1 cellular context compared by ENCODE assay signal in the genomic region with DNA sequence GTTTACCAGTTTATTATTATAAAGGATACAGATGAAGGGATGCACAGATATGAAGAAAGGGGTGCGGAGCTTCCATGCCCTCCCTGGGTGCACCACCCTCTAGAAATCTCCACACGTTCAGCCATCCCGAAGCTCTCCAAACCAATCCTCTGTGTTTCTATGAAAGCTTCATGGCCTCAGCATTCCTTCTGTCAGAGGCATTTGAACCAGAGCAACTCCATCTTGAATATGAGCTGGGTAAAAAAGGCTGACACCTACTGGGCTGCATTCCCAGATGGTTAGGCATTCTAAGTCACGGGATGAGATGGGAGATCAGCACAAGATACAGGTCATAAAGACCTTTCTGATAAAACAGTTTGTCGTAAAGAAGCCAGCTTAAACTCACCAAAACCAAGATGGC.
A peak's percentile ranks its signal among the peaks of the same experiment; 100 is the strongest.
TF ChIP-seq lines count a peak whose summit lies in the region.

No MANE protein-coding gene starts in this region.

TF ChIP-seq in K562, 482 proteins besides CTCF, POLR2A, EP300 and RAD21 (continued from another document and continues in another):
- TF ChIP-seq, protein P1, sequence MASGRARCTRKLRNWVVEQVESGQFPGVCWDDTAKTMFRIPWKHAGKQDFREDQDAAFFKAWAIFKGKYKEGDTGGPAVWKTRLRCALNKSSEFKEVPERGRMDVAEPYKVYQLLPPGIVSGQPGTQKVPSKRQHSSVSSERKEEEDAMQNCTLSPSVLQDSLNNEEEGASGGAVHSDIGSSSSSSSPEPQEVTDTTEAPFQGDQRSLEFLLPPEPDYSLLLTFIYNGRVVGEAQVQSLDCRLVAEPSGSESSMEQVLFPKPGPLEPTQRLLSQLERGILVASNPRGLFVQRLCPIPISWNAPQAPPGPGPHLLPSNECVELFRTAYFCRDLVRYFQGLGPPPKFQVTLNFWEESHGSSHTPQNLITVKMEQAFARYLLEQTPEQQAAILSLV (tag; IDR thresholded peaks at IDR 0.05), result peak; percentile 88
- TF ChIP-seq, protein P2, sequence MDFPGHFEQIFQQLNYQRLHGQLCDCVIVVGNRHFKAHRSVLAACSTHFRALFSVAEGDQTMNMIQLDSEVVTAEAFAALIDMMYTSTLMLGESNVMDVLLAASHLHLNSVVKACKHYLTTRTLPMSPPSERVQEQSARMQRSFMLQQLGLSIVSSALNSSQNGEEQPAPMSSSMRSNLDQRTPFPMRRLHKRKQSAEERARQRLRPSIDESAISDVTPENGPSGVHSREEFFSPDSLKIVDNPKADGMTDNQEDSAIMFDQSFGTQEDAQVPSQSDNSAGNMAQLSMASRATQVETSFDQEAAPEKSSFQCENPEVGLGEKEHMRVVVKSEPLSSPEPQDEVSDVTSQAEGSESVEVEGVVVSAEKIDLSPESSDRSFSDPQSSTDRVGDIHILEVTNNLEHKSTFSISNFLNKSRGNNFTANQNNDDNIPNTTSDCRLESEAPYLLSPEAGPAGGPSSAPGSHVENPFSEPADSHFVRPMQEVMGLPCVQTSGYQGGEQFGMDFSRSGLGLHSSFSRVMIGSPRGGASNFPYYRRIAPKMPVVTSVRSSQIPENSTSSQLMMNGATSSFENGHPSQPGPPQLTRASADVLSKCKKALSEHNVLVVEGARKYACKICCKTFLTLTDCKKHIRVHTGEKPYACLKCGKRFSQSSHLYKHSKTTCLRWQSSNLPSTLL (IDR thresholded peaks at IDR 0.05), result no peak
- TF ChIP-seq ZNF3 (CRISPR knock-in tag; IDR thresholded peaks at IDR 0.05) (no peak), FOXJ2 (tag; IDR thresholded peaks at IDR 0.05) (no peak), ZZZ3 (IDR thresholded peaks at IDR 0.05) (no peak), NFATC3 (IDR thresholded peaks at IDR 0.05) (no peak), NCOA4 (IDR thresholded peaks at IDR 0.05; ENCODE audit: partially characterized antibody) (no peak), ZNF445 (CRISPR knock-in tag; IDR thresholded peaks at IDR 0.05; ENCODE audit: low read depth) (peak; percentile 21; the same call in 1 of the 2 replicates), FOXA1 (IDR thresholded peaks at IDR 0.05; ENCODE audit: borderline replicate concordance) (no peak), CC2D1A (IDR thresholded peaks at IDR 0.05) (no peak), SRSF7 (optimal IDR thresholded peaks at IDR 0.05; ENCODE audit: low read depth, low read length) (no peak), HSF4 (CRISPR knock-in tag; IDR thresholded peaks at IDR 0.05; ENCODE audit: borderline replicate concordance) (peak; percentile 88; the same call in 1 of the 2 replicates), JUND (IDR thresholded peaks at IDR 0.05; ENCODE audit: borderline replicate concordance, low read depth, low read length) (no peak), JUND (tag; IDR thresholded peaks at IDR 0.05; ENCODE audit: borderline replicate concordance, low read depth, low read length) (no peak), TAF7 (tag; IDR thresholded peaks at IDR 0.05) (peak; percentile 84), CBX8 (IDR thresholded peaks at IDR 0.05; ENCODE audit: borderline replicate concordance, extremely low read depth, low read depth, low read length, poor library complexity, severe bottlenecking) (no peak), ZNF76 (CRISPR knock-in tag; IDR thresholded peaks at IDR 0.05; ENCODE audit: borderline replicate concordance) (peak; percentile 92), KLF6 (CRISPR knock-in tag; IDR thresholded peaks at IDR 0.05; ENCODE audit: borderline replicate concordance) (peak; percentile 97), ELF1 (tag; IDR thresholded peaks at IDR 0.05) (no peak), CHD2 (IDR thresholded peaks at IDR 0.05; ENCODE audit: low read depth, low read length) (no peak), ZNF384 (IDR thresholded peaks at IDR 0.05; ENCODE audit: low read depth, low read length) (no peak), ZKSCAN3 (CRISPR knock-in tag; IDR thresholded peaks at IDR 0.05) (0 out of 2 replicates have a peak, but pooled peaks have one; percentile 35), MCM5 (IDR thresholded peaks at IDR 0.05; ENCODE audit: low read depth) (no peak), ZNF589 (CRISPR knock-in tag; IDR thresholded peaks at IDR 0.05; ENCODE audit: low read depth) (peak; percentile 93), TEAD4 (IDR thresholded peaks at IDR 0.05; ENCODE audit: low read length) (no peak), TEAD4 (CRISPR knock-in tag; IDR thresholded peaks at IDR 0.05; ENCODE audit: borderline replicate concordance) (no peak), ZNF583 (CRISPR knock-in tag; IDR thresholded peaks at IDR 0.05) (peak; percentile 96), ZFPM2 (CRISPR knock-in tag; IDR thresholded peaks at IDR 0.05) (0 out of 2 replicates have a peak, but pooled peaks have one; percentile 45), MAFK (IDR thresholded peaks at IDR 0.05; ENCODE audit: low read length) (no peak), NRF1 (conservative IDR thresholded peaks at IDR 0.05 in 1 of 2, IDR thresholded peaks at IDR 0.05 in 1 of 2) (no peak), CBX2 (IDR thresholded peaks at IDR 0.05; ENCODE audit: insufficient read depth, low read length, poor library complexity, severe bottlenecking) (no peak), TARDBP (IDR thresholded peaks at IDR 0.05) (no peak), CHD1 (IDR thresholded peaks at IDR 0.05; ENCODE audit: low read length) (no peak), ZNF165 (CRISPR knock-in tag; IDR thresholded peaks at IDR 0.05; ENCODE audit: borderline replicate concordance) (peak; percentile 82; the same call in 1 of the 2 replicates), CEBPB (tag; IDR thresholded peaks at IDR 0.05) (no peak), NFIC (IDR thresholded peaks at IDR 0.05) (no peak), SOX6 (IDR thresholded peaks at IDR 0.05) (no peak), HNRNPH1 (optimal IDR thresholded peaks at IDR 0.05; ENCODE audit: low read depth, low read length) (no peak), ZBTB17 (CRISPR knock-in tag; IDR thresholded peaks at IDR 0.05) (peak; percentile 90), TEAD1 (CRISPR knock-in tag; IDR thresholded peaks at IDR 0.05) (peak in 1 of 2 experiments; percentile 95; a peak in 2 of 4 replicates), GTF2A2 (tag; IDR thresholded peaks at IDR 0.05) (peak; percentile 85), RBM15 (IDR thresholded peaks at IDR 0.05; ENCODE audit: insufficient read depth, low read length) (no peak), RBM14 (IDR thresholded peaks at IDR 0.05; ENCODE audit: borderline replicate concordance, insufficient read depth, low read depth, low read length) (no peak), HIVEP1 (CRISPR knock-in tag; IDR thresholded peaks at IDR 0.05) (peak; percentile 95), ETV6 (IDR thresholded peaks at IDR 0.05; ENCODE audit: borderline replicate concordance in 1 of 2, low read depth in 2 of 2, low read length in 1 of 2) (no peak), ETV6 (CRISPR knock-in tag; IDR thresholded peaks at IDR 0.05; ENCODE audit: borderline replicate concordance) (no peak)
- TF ChIP-seq, protein P3, sequence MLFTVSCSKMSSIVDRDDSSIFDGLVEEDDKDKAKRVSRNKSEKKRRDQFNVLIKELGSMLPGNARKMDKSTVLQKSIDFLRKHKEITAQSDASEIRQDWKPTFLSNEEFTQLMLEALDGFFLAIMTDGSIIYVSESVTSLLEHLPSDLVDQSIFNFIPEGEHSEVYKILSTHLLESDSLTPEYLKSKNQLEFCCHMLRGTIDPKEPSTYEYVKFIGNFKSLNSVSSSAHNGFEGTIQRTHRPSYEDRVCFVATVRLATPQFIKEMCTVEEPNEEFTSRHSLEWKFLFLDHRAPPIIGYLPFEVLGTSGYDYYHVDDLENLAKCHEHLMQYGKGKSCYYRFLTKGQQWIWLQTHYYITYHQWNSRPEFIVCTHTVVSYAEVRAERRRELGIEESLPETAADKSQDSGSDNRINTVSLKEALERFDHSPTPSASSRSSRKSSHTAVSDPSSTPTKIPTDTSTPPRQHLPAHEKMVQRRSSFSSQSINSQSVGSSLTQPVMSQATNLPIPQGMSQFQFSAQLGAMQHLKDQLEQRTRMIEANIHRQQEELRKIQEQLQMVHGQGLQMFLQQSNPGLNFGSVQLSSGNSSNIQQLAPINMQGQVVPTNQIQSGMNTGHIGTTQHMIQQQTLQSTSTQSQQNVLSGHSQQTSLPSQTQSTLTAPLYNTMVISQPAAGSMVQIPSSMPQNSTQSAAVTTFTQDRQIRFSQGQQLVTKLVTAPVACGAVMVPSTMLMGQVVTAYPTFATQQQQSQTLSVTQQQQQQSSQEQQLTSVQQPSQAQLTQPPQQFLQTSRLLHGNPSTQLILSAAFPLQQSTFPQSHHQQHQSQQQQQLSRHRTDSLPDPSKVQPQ (CRISPR knock-in tag; IDR thresholded peaks at IDR 0.05; ENCODE audit: borderline replicate concordance), result peak; percentile 64; the same call in 1 of the 2 replicates
- TF ChIP-seq, protein P4, sequence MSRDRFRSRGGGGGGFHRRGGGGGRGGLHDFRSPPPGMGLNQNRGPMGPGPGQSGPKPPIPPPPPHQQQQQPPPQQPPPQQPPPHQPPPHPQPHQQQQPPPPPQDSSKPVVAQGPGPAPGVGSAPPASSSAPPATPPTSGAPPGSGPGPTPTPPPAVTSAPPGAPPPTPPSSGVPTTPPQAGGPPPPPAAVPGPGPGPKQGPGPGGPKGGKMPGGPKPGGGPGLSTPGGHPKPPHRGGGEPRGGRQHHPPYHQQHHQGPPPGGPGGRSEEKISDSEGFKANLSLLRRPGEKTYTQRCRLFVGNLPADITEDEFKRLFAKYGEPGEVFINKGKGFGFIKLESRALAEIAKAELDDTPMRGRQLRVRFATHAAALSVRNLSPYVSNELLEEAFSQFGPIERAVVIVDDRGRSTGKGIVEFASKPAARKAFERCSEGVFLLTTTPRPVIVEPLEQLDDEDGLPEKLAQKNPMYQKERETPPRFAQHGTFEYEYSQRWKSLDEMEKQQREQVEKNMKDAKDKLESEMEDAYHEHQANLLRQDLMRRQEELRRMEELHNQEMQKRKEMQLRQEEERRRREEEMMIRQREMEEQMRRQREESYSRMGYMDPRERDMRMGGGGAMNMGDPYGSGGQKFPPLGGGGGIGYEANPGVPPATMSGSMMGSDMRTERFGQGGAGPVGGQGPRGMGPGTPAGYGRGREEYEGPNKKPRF (IDR thresholded peaks at IDR 0.05; ENCODE audit: low read depth, low read length), result no peak
- TF ChIP-seq, protein P5, sequence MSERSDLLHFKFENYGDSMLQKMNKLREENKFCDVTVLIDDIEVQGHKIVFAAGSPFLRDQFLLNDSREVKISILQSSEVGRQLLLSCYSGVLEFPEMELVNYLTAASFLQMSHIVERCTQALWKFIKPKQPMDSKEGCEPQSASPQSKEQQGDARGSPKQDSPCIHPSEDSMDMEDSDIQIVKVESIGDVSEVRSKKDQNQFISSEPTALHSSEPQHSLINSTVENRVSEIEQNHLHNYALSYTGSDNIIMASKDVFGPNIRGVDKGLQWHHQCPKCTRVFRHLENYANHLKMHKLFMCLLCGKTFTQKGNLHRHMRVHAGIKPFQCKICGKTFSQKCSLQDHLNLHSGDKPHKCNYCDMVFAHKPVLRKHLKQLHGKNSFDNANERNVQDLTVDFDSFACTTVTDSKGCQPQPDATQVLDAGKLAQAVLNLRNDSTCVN (CRISPR knock-in tag; IDR thresholded peaks at IDR 0.05), result peak; percentile 89; the same call in 1 of the 2 replicates
- TF ChIP-seq, protein P6, sequence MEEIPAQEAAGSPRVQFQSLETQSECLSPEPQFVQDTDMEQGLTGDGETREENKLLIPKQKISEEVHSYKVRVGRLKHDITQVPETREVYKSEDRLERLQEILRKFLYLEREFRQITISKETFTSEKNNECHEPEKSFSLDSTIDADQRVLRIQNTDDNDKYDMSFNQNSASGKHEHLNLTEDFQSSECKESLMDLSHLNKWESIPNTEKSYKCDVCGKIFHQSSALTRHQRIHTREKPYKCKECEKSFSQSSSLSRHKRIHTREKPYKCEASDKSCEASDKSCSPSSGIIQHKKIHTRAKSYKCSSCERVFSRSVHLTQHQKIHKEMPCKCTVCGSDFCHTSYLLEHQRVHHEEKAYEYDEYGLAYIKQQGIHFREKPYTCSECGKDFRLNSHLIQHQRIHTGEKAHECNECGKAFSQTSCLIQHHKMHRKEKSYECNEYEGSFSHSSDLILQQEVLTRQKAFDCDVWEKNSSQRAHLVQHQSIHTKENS (CRISPR knock-in tag; IDR thresholded peaks at IDR 0.05), result no peak
- TF ChIP-seq, protein P7, sequence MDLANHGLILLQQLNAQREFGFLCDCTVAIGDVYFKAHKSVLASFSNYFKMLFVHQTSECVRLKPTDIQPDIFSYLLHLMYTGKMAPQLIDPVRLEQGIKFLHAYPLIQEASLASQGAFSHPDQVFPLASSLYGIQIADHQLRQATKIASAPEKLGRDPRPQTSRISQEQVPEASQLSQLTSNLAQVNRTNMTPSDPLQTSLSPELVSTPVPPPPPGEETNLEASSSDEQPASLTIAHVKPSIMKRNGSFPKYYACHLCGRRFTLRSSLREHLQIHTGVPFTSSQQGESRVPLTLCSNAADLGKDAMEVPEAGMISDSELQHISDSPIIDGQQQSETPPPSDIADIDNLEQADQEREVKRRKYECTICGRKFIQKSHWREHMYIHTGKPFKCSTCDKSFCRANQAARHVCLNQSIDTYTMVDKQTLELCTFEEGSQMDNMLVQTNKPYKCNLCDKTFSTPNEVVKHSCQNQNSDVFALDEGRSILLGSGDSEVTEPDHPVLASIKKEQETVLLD (IDR thresholded peaks at IDR 0.05), result no peak
- TF ChIP-seq, protein P8, sequence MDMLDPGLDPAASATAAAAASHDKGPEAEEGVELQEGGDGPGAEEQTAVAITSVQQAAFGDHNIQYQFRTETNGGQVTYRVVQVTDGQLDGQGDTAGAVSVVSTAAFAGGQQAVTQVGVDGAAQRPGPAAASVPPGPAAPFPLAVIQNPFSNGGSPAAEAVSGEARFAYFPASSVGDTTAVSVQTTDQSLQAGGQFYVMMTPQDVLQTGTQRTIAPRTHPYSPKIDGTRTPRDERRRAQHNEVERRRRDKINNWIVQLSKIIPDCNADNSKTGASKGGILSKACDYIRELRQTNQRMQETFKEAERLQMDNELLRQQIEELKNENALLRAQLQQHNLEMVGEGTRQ (CRISPR knock-in tag; IDR thresholded peaks at IDR 0.05), result no peak
- TF ChIP-seq, protein P9, sequence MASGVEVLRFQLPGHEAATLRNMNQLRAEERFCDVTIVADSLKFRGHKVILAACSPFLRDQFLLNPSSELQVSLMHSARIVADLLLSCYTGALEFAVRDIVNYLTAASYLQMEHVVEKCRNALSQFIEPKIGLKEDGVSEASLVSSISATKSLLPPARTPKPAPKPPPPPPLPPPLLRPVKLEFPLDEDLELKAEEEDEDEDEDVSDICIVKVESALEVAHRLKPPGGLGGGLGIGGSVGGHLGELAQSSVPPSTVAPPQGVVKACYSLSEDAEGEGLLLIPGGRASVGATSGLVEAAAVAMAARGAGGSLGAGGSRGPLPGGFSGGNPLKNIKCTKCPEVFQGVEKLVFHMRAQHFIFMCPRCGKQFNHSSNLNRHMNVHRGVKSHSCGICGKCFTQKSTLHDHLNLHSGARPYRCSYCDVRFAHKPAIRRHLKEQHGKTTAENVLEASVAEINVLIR (CRISPR knock-in tag; IDR thresholded peaks at IDR 0.05), result peak; percentile 63
- TF ChIP-seq, protein P10, sequence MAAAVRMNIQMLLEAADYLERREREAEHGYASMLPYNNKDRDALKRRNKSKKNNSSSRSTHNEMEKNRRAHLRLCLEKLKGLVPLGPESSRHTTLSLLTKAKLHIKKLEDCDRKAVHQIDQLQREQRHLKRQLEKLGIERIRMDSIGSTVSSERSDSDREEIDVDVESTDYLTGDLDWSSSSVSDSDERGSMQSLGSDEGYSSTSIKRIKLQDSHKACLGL (CRISPR knock-in tag; IDR thresholded peaks at IDR 0.05; ENCODE audit: borderline replicate concordance, poor library complexity, severe bottlenecking), result no peak
- TF ChIP-seq, protein P11, sequence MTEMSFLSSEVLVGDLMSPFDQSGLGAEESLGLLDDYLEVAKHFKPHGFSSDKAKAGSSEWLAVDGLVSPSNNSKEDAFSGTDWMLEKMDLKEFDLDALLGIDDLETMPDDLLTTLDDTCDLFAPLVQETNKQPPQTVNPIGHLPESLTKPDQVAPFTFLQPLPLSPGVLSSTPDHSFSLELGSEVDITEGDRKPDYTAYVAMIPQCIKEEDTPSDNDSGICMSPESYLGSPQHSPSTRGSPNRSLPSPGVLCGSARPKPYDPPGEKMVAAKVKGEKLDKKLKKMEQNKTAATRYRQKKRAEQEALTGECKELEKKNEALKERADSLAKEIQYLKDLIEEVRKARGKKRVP (CRISPR knock-in tag; IDR thresholded peaks at IDR 0.05), result peak; percentile 78
